ENCODE assay signal across 9 cellular contexts in genomic region chr15:74857082-74857655, GRCh38. TPM values are rescaled to one million over a fixed set of nuclear protein-coding genes. Genes with fewer than 3 reads are reported as not detected.
DNase-seq lines count a peak whose midpoint lies in the region; ATAC-seq and TF ChIP-seq lines count a peak whose summit lies in the region.
"Had no signal": no experiment of that assay in that cellular context is flagged by ENCODE, and none has a peak within 500 bp of the region (broad histone marks: within the 10 kb centered on the region; RNA-seq: fewer than 3 reads in every experiment).

No MANE protein-coding gene starts in this region.

- no peaks in the 10 kb centered on the region for H3K9me3 ChIP-seq in thyroid gland

- peaks cover 9% of the 10 kb centered on the region for H3K36me3 Mint-ChIP-seq in activated CD4-positive, alpha-beta T cell treated with anti-CD3 and anti-CD28 coated beads, Interleukin-2, amount 10 ng/mL, durations not matched to agents 7 days and 5 days (ENCODE audit: low read depth)
- H3K36me3 Mint-ChIP-seq in activated naive CD8-positive, alpha-beta T cell: no peaks in the 10 kb centered on the region

- H3K27me3 ChIP-seq in thyroid gland: no peaks in the 10 kb centered on the region

- peak overlapping the region; percentile 73 for H3K27ac Mint-ChIP-seq in activated CD4-positive, alpha-beta T cell treated with anti-CD3 and anti-CD28 coated beads, Interleukin-2, amount 10 ng/mL, durations not matched to agents 7 days and 5 days
- H3K27ac Mint-ChIP-seq in activated naive CD8-positive, alpha-beta T cell: peak overlapping the region; percentile 92

- WGBS in thyroid gland, 2 donors: 24 to 28% methylated on average over 2 to 5 of the region's 5 CpGs

- H3K9me3 Mint-ChIP-seq in activated CD4-positive, alpha-beta T cell treated with anti-CD3 and anti-CD28 coated beads, Interleukin-2, amount 10 ng/mL, durations not matched to agents 7 days and 5 days: no peaks in the 10 kb centered on the region
- no peaks in the 10 kb centered on the region for H3K9me3 Mint-ChIP-seq in activated naive CD8-positive, alpha-beta T cell (ENCODE audit: low read depth)

- H3K4me3 ChIP-seq in thyroid gland (replicated peaks in 1 of 3): no peak overlapping the region

- no peak overlapping the region for H3K4me3 Mint-ChIP-seq in activated CD4-positive, alpha-beta T cell treated with anti-CD3 and anti-CD28 coated beads, Interleukin-2, amount 10 ng/mL, durations not matched to agents 7 days and 5 days
- no peak overlapping the region for H3K4me3 Mint-ChIP-seq in activated naive CD8-positive, alpha-beta T cell

- peaks cover 15 to 21% of the 10 kb centered on the region in 2 donors for H3K36me3 ChIP-seq in thyroid gland

- POLR2A ChIA-PET in activated CD4-positive, alpha-beta T cell treated with anti-CD3 and anti-CD28 coated beads, Interleukin-2, amount 10 ng/mL, durations not matched to agents 7 days and 5 days (lab: Charles Lee): no interaction called here

- peak; percentile 72 for ATAC-seq in HG03095 (IDR thresholded peaks at IDR 0.05; ENCODE audit: unreplicated experiment)

- CTCF ChIA-PET in activated CD4-positive, alpha-beta T cell treated with anti-CD3 and anti-CD28 coated beads, Interleukin-2, amount 10 ng/mL, durations not matched to agents 7 days and 5 days (lab: Charles Lee): interaction anchor here (1.1 to 1.8 kb wide), 2 partner anchors 13 to 15 kb away, joined by 3 to 7 read pairs; no protein-coding TSS in a partner anchor

- peak overlapping the region; percentile 11 to 52 (median 28) for H3K27ac ChIP-seq in thyroid gland
- H3K27ac ChIP-seq: C4-2B had no signal

- no peaks in the 10 kb centered on the region for H3K27me3 Mint-ChIP-seq in activated CD4-positive, alpha-beta T cell treated with anti-CD3 and anti-CD28 coated beads, Interleukin-2, amount 10 ng/mL, durations not matched to agents 7 days and 5 days
- H3K27me3 Mint-ChIP-seq in activated naive CD8-positive, alpha-beta T cell: no peaks in the 10 kb centered on the region

- no peak for TF ChIP-seq POLR2A in thyroid gland (IDR thresholded peaks at IDR 0.05)

- no peak for TF ChIP-seq CTCF in thyroid gland (IDR thresholded peaks at IDR 0.05)

- intact Hi-C loops in thyroid gland (cut with DNase I): no loop called here

- H3K4me1 ChIP-seq in thyroid gland: peaks cover 25 to 37% of the 10 kb centered on the region in 2 donors

- no peak for DNase-seq in activated CD4-positive, alpha-beta T cell treated with anti-CD3 and anti-CD28 coated beads, Interleukin-2, amount 10 ng/mL, durations not matched to agents 7 days and 5 days
- DNase-seq in activated CD4-positive, alpha-beta T cell treated with anti-CD3 and anti-CD28 coated beads, Interleukin-2, amount 50 U/mL, for 4 hours: no peak
- peak; percentile 26 to 38 for DNase-seq in thyroid gland
- DNase-seq in COR-L47 (lab: John Stamatoyannopoulos, UW): no peak
- DNase-seq in NCI-H1436 (lab: John Stamatoyannopoulos, UW): no peak
- no peak for DNase-seq in ureter (ENCODE audit: low spot score)

- peaks cover 38% of the 10 kb centered on the region for H3K4me1 Mint-ChIP-seq in activated CD4-positive, alpha-beta T cell treated with anti-CD3 and anti-CD28 coated beads, Interleukin-2, amount 10 ng/mL, durations not matched to agents 7 days and 5 days
- peaks cover 34% of the 10 kb centered on the region for H3K4me1 Mint-ChIP-seq in activated naive CD8-positive, alpha-beta T cell (ENCODE audit: low read depth)

RNA-seq across cellular contexts. Expression of gene ULK3, which starts 14.2 kb away (rescaled TPM):
- 10 to 100 TPM; 56.6 to 66.4 TPM for total RNA-seq in activated CD4-positive, alpha-beta T cell treated with anti-CD3 and anti-CD28 coated beads, Interleukin-2, amount 10 ng/mL, durations not matched to agents 7 days and 5 days
- 10 to 100 TPM; 40.9 to 91.1 (median 74.7) TPM for total RNA-seq in thyroid gland
- total RNA-seq in ureter: 54.8 TPM

RNA-seq across cellular contexts. Expression of gene SCAMP2, which starts 16.0 kb away (rescaled TPM):
- total RNA-seq in activated CD4-positive, alpha-beta T cell treated with anti-CD3 and anti-CD28 coated beads, Interleukin-2, amount 10 ng/mL, durations not matched to agents 7 days and 5 days: 100 to 1,000 TPM; 126 to 128 TPM
- total RNA-seq in thyroid gland (100 to 1,000 TPM in 2 of 4 donors, 10 to 100 TPM in 2; 59.3 to 129 (median 104) TPM), ureter (96.3 TPM)

RNA-seq across cellular contexts. Expression of gene CPLX3, which starts 30.7 kb away (rescaled TPM):
- total RNA-seq in activated CD4-positive, alpha-beta T cell treated with anti-CD3 and anti-CD28 coated beads, Interleukin-2, amount 10 ng/mL, durations not matched to agents 7 days and 5 days: under 1 TPM; 0.12 to 0.19 TPM
- not detected for total RNA-seq in thyroid gland
- total RNA-seq in ureter: not detected

RNA-seq across cellular contexts. Expression of gene MPI, which starts 32.7 kb away (rescaled TPM):
- 10 to 100 TPM; 58.1 to 64.1 TPM for total RNA-seq in activated CD4-positive, alpha-beta T cell treated with anti-CD3 and anti-CD28 coated beads, Interleukin-2, amount 10 ng/mL, durations not matched to agents 7 days and 5 days
- total RNA-seq in thyroid gland (10 to 100 TPM; 72.2 to 91.1 (median 88.5) TPM), ureter (50.8 TPM)

RNA-seq across cellular contexts. Expression of gene LMAN1L, which starts 44.5 kb away (rescaled TPM):
- under 1 TPM; 0.87 to 0.92 TPM for total RNA-seq in activated CD4-positive, alpha-beta T cell treated with anti-CD3 and anti-CD28 coated beads, Interleukin-2, amount 10 ng/mL, durations not matched to agents 7 days and 5 days
- total RNA-seq in thyroid gland: 1 to 10 TPM in 1 of 4 donors, not detected in 3; 3.5 TPM
- total RNA-seq in ureter: not detected

Comparison
In these comparisons a context has a peak if more than half of its experiments do, and no peak if none do; other contexts are left out.
1. DNase-seq: peak in thyroid gland (2 of 2); none in activated CD4-positive, alpha-beta T cell treated with anti-CD3 and anti-CD28 coated beads, Interleukin-2, amount 10 ng/mL, durations not matched to agents 7 days and 5 days (single experiment), activated CD4-positive, alpha-beta T cell treated with anti-CD3 and anti-CD28 coated beads, Interleukin-2, amount 50 U/mL, for 4 hours (0 of 2), COR-L47 (single experiment), NCI-H1436 (single experiment) and ureter (single experiment).